9 cellular contexts compared by ENCODE assay signal in the genomic region with DNA sequence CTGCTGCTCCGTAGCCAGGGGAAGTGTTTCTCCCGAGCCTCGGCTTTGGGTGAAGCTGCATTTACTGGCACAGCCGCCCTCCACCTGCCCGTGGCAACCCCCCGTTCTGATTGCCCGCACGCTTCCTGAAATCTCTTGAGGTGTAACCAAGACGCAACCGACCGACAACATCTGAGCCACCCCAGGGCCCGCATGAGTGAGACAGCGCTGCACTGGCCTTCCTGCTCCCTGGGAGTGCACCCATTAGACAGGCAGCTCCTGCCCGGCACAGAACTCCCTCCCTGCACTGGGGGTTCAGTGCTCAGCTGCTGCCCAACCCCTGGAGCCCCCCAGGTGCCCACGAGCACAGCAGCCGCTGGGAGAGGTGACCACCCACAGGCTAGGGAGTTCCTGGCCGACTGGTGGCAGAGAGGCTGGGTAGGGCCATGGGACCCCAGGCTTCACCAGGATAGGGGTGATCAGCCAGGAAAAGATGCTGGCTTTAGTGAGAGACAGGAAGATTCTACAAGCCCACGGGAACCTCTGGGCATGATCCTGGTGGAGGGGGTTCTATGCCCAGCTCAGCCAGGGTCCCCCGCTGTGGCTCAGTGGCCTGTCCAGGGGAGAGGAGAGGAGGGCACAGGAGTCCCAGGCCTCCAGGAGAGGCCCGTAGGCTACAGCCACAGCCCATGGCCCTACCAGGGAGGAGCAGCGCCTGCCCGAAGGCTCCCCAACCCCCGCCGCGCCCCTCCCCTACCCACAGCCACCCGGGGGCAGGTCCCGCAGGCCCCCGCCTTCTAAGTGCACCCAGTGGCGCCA. TPM values are rescaled to one million over a fixed set of nuclear protein-coding genes. Genes with fewer than 3 reads are reported as not detected.
DNase-seq lines count a peak whose midpoint lies in the region; ATAC-seq, FAIRE-seq and TF ChIP-seq lines count a peak whose summit lies in the region.
"Had no signal": no experiment of that assay in that cellular context is flagged by ENCODE, and none has a peak within 500 bp of the region (broad histone marks: within the 10 kb centered on the region; RNA-seq: fewer than 3 reads in every experiment).

No MANE protein-coding gene starts in this region.

- H3K4me3 ChIP-seq in RWPE2 (ENCODE audit: severe bottlenecking) (peak overlapping the region; percentile 24), esophagus squamous epithelium (peak overlapping the region; percentile 6 to 58 (median 36))

- WGBS in esophagus squamous epithelium, 2 donors, result 51 to 63% methylated on average over 5 to 9 of the region's 29 CpGs

- H3K27ac Mint-ChIP-seq in Calu3 (ENCODE audit: unreplicated experiment), result peak overlapping the region; percentile 84
- H3K27ac Mint-ChIP-seq in progenitor cell of endocrine pancreas, result peak overlapping the region; percentile 93

- H3K27me3 ChIP-seq in RWPE2 (ENCODE audit: insufficient read depth, poor library complexity, severe bottlenecking) (no peaks in the 10 kb centered on the region), esophagus squamous epithelium (no peaks in the 10 kb centered on the region)

- H3K27me3 Mint-ChIP-seq in Calu3 (ENCODE audit: unreplicated experiment) (no peaks in the 10 kb centered on the region), progenitor cell of endocrine pancreas (no peaks in the 10 kb centered on the region)

- H3K9me3 Mint-ChIP-seq in Calu3 (ENCODE audit: low read depth, unreplicated experiment) (no peaks in the 10 kb centered on the region), progenitor cell of endocrine pancreas (ENCODE audit: low read depth) (no peaks in the 10 kb centered on the region)

- CTCF ChIA-PET in Calu3 (lab: Charles Lee), result interaction anchor here (1.0 to 2.2 kb wide), 6 partner anchors 11 to 42 kb away, joined by 5 to 26 read pairs (median 6); a partner anchor contains a TSS

- peaks cover 16% of the 10 kb centered on the region for H3K4me1 ChIP-seq in RWPE2 (ENCODE audit: insufficient read depth, poor library complexity, severe bottlenecking)
- H3K4me1 ChIP-seq in esophagus squamous epithelium, result peaks cover 41 to 99% (median 46%) of the 10 kb centered on the region in 3 donors

- peak overlapping the region; percentile 90 for H3K4me3 Mint-ChIP-seq in Calu3 (ENCODE audit: low read depth, unreplicated experiment)
- no peak overlapping the region for H3K4me3 Mint-ChIP-seq in progenitor cell of endocrine pancreas (ENCODE audit: low read depth)

- TF ChIP-seq POLR2A in esophagus squamous epithelium (IDR thresholded peaks at IDR 0.05) (no peak), GM18505 (IDR thresholded peaks at IDR 0.05; ENCODE audit: borderline replicate concordance, extremely low read depth, insufficient read depth, insufficient read length) (no peak), H54 (IDR thresholded peaks at IDR 0.05; ENCODE audit: low read depth, low read length) (no peak)

- intact Hi-C loops in Calu3 (cut with micrococcal nuclease; ENCODE audit: unreplicated experiment), result no loop called here
- intact Hi-C loops in esophagus squamous epithelium (cut with DNase I), result no loop called here

- peak; percentile 40 for DNase-seq in Calu3
- no peak for DNase-seq in RWPE2 (ENCODE audit: low spot score)
- DNase-seq in esophagus squamous epithelium (lab: John Stamatoyannopoulos, UW), result no peak
- DNase-seq in progenitor cell of endocrine pancreas (ENCODE audit: low spot score, unreplicated experiment), result no peak
- no peak for DNase-seq in frontal cortex (ENCODE audit: low spot score in 2 of 2)
- no peak for DNase-seq in H54 (ENCODE audit: insufficient read length, low spot score)
- DNase-seq: Kasumi-1 had no signal

- H3K4me1 Mint-ChIP-seq in Calu3 (ENCODE audit: low read depth, unreplicated experiment), result peaks cover 55% of the 10 kb centered on the region
- peaks cover 17% of the 10 kb centered on the region for H3K4me1 Mint-ChIP-seq in progenitor cell of endocrine pancreas (ENCODE audit: low read depth)

- TF ChIP-seq CTCF in Calu3 (IDR thresholded peaks at IDR 0.05; ENCODE audit: unreplicated experiment) (no peak), RWPE2 (IDR thresholded peaks at IDR 0.05; ENCODE audit: poor library complexity, severe bottlenecking) (no peak), esophagus squamous epithelium (IDR thresholded peaks at IDR 0.05) (no peak), progenitor cell of endocrine pancreas (IDR thresholded peaks at IDR 0.05; ENCODE audit: unreplicated experiment) (no peak)

- H3K36me3 Mint-ChIP-seq in Calu3 (ENCODE audit: insufficient read depth, unreplicated experiment) (peaks cover 52% of the 10 kb centered on the region), progenitor cell of endocrine pancreas (ENCODE audit: insufficient read depth) (peaks cover 1% of the 10 kb centered on the region)

- H3K36me3 ChIP-seq in RWPE2 (ENCODE audit: low read depth) (peaks cover 44% of the 10 kb centered on the region), esophagus squamous epithelium (peaks cover 24 to 58% (median 26%) of the 10 kb centered on the region in 3 donors)

- peak; percentile 20; the same call in 2 of the 3 replicates for ATAC-seq in RWPE2 (ENCODE audit: low read depth)
- ATAC-seq in GM18505 (IDR thresholded peaks at IDR 0.05; ENCODE audit: unreplicated experiment), result no peak
- ATAC-seq in GM19467 (IDR thresholded peaks at IDR 0.05; ENCODE audit: unreplicated experiment), result no peak

- H3K27ac ChIP-seq in RWPE2 (ENCODE audit: poor library complexity, severe bottlenecking) (peak overlapping the region; percentile 99), esophagus squamous epithelium (peak overlapping the region; percentile 86 to 97 (median 90))

- H3K9me3 ChIP-seq in RWPE2 (ENCODE audit: severe bottlenecking) (no peaks in the 10 kb centered on the region), esophagus squamous epithelium (no peaks in the 10 kb centered on the region)

- no peak for FAIRE-seq in frontal cortex (lab: Jason Lieb, UNC)
- FAIRE-seq in H54 (lab: Jason Lieb, UNC), result no peak

- BruUV-seq in Calu3 (replicated peaks; lab: Mats Ljungman, UMichigan), result TSS peak; percentile 19

RNA-seq across cellular contexts. Expression of a gene that starts 14.6 kb away (rescaled TPM):
- 298 and 337 TPM in 2 replicates for total RNA-seq in Calu3 (2022)
- 100 to 1,000 TPM in 3 of 4 donors, 10 to 100 TPM in 1; 80.9 to 231 (median 129) TPM for total RNA-seq in esophagus squamous epithelium
- total RNA-seq in progenitor cell of endocrine pancreas, result 178 and 182 TPM in 2 replicates
- 44.4 TPM for total RNA-seq in frontal cortex

RNA-seq across cellular contexts. Expression of a gene that starts 22.7 kb away (rescaled TPM):
- 14.3 and 23.7 TPM in 2 replicates for total RNA-seq in Calu3 (2022)
- 1 to 10 TPM; 2.4 to 5.7 (median 3.5) TPM for total RNA-seq in esophagus squamous epithelium
- total RNA-seq in progenitor cell of endocrine pancreas, result 2.3 and 2.7 TPM in 2 replicates
- total RNA-seq in frontal cortex, result 16.3 TPM

RNA-seq across cellular contexts. Expression of a gene that starts 31.4 kb away (rescaled TPM):
- total RNA-seq in Calu3 (2022) (21.1 and 27.5 TPM in 2 replicates), esophagus squamous epithelium (1 to 10 TPM in 3 of 4 donors, under 1 TPM in 1; 0.19 to 6.9 (median 2.3) TPM), progenitor cell of endocrine pancreas (53.7 and 54.6 TPM in 2 replicates), frontal cortex (11.4 TPM)

RNA-seq across cellular contexts. Expression of a gene that starts 34.0 kb away (rescaled TPM):
- total RNA-seq in Calu3 (2022), result 13.2 and 19.0 TPM in 2 replicates
- 1 to 10 TPM in 3 of 4 donors, under 1 TPM in 1; 0.88 to 3.6 (median 2.9) TPM for total RNA-seq in esophagus squamous epithelium
- total RNA-seq in progenitor cell of endocrine pancreas, result 35.1 and 36.4 TPM in 2 replicates
- 19.6 TPM for total RNA-seq in frontal cortex

RNA-seq across cellular contexts. Expression of a gene that starts 41.8 kb away (rescaled TPM):
- total RNA-seq in Calu3 (2022), result 52.9 and 69.2 TPM in 2 replicates
- 10 to 100 TPM; 18.2 to 46.3 (median 35.6) TPM for total RNA-seq in esophagus squamous epithelium
- 73.8 and 81.5 TPM in 2 replicates for total RNA-seq in progenitor cell of endocrine pancreas
- total RNA-seq in frontal cortex, result 16.7 TPM
